Comparison of ENCODE assay signal across 9 cellular contexts in the genomic region with DNA sequence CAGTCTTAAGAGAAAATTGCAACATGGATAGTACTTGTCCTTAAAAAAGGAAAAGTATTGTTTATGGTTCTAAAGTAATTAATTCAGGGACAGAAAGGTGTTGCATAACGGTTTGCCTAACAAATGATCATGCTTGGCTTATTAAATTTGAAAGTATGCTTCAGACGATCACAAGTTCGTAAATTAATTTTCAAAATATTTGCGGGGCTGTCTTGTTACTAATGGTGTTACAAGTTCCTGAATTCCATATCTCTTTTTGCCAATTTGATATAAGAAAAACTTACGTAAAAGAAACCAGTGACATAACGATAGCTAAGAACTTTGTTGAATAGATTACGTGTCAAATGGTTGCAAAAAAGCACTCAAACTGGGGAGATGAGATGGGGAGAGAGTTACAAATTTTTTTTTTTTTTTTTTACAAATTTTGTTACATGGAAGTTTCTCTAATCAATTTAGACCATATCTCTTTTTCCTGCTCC. TPM values are rescaled to one million over a fixed set of nuclear protein-coding genes. Genes with fewer than 3 reads are reported as not detected.
DNase-seq lines count a peak whose midpoint lies in the region; ATAC-seq, FAIRE-seq and TF ChIP-seq lines count a peak whose summit lies in the region.
"Had no signal": no experiment of that assay in that cellular context is flagged by ENCODE, and none has a peak within 500 bp of the region (broad histone marks: within the 10 kb centered on the region; RNA-seq: fewer than 3 reads in every experiment).

No MANE protein-coding gene starts in this region.

- ATAC-seq in lower lobe of right lung (no peak), GM18907 (IDR thresholded peaks at IDR 0.05; ENCODE audit: unreplicated experiment) (no peak), HG03457 (IDR thresholded peaks at IDR 0.05; ENCODE audit: unreplicated experiment) (no peak)

- H3K9me3 Mint-ChIP-seq in activated naive CD4-positive, alpha-beta T cell treated with anti-CD3 and anti-CD28 coated beads, Interleukin-2, amount 50 U/mL, for 24 hours: no peaks in the 10 kb centered on the region
- H3K9me3 Mint-ChIP-seq in astrocyte (ENCODE audit: unreplicated experiment): no peaks in the 10 kb centered on the region

- no peaks in the 10 kb centered on the region for H3K27me3 ChIP-seq in astrocyte (ENCODE audit: insufficient read depth, low read length)
- H3K27me3 ChIP-seq in lower lobe of right lung (ENCODE audit: low read depth): no peaks in the 10 kb centered on the region

- peak overlapping the region; percentile 86 for H3K9ac ChIP-seq in astrocyte (ENCODE audit: low read length)

- peak overlapping the region; percentile 98 for H3K4me2 ChIP-seq in astrocyte (ENCODE audit: low read length)

- H3K36me3 ChIP-seq in astrocyte (ENCODE audit: insufficient read depth, low read length): no peaks in the 10 kb centered on the region
- H3K36me3 ChIP-seq in lower lobe of right lung: no peaks in the 10 kb centered on the region
- no peaks in the 10 kb centered on the region for H3K36me3 ChIP-seq in urinary bladder (ENCODE audit: insufficient read depth)

- peak overlapping the region; percentile 89 for H3K4me3 ChIP-seq in astrocyte (ENCODE audit: insufficient read depth, low read depth, low read length)
- H3K4me3 ChIP-seq in lower lobe of right lung: peak overlapping the region; percentile 80
- H3K4me3 ChIP-seq in urinary bladder (ENCODE audit: low read depth, low read length): peak overlapping the region; percentile 74

- no peak overlapping the region for H3K27ac ChIP-seq in astrocyte (ENCODE audit: low read depth, low read length)
- H3K27ac ChIP-seq in lower lobe of right lung: peak overlapping the region; percentile 93
- no peak overlapping the region for H3K27ac ChIP-seq in urinary bladder (ENCODE audit: low read depth)

- intact Hi-C loops in lower lobe of right lung (cut with DNase I): no loop called here
- intact Hi-C loops in posterior cingulate gyrus (cut with DNase I): loop anchor here (5.0 kb wide), 1 partner anchor 155 kb away; a partner anchor contains a TSS

- H2AFZ ChIP-seq in astrocyte (ENCODE audit: low read depth, low read length): no peak overlapping the region

- no peak for DNase-seq in activated naive CD4-positive, alpha-beta T cell treated with Interleukin-2 at 50 U/mL for 16 hours
- DNase-seq in astrocyte (ENCODE audit: low read depth) (no peak), lower lobe of right lung (no peak), posterior cingulate gyrus (no peak)
- DNase-seq: stimulated activated CD4-positive, alpha-beta T cell treated with anti-CD3 and anti-CD28 coated beads, Interleukin-2, amount 100 ng/mL, for 48 hours had no signal

- no peaks in the 10 kb centered on the region for H3K9me3 ChIP-seq in astrocyte (ENCODE audit: insufficient read depth, low read depth, low read length)
- no peaks in the 10 kb centered on the region for H3K9me3 ChIP-seq in lower lobe of right lung

- no peaks in the 10 kb centered on the region for H3K27me3 Mint-ChIP-seq in activated naive CD4-positive, alpha-beta T cell treated with anti-CD3 and anti-CD28 coated beads, Interleukin-2, amount 50 U/mL, for 24 hours
- H3K27me3 Mint-ChIP-seq in astrocyte (ENCODE audit: low read depth, unreplicated experiment): no peaks in the 10 kb centered on the region

- FAIRE-seq in astrocyte (lab: Jason Lieb, UNC): peak; percentile 5

- H3K36me3 Mint-ChIP-seq in activated naive CD4-positive, alpha-beta T cell treated with anti-CD3 and anti-CD28 coated beads, Interleukin-2, amount 50 U/mL, for 24 hours: no peaks in the 10 kb centered on the region
- H3K36me3 Mint-ChIP-seq in astrocyte (ENCODE audit: low read depth, unreplicated experiment): no peaks in the 10 kb centered on the region

- H3K4me3 Mint-ChIP-seq in activated naive CD4-positive, alpha-beta T cell treated with anti-CD3 and anti-CD28 coated beads, Interleukin-2, amount 50 U/mL, for 24 hours: peak overlapping the region; percentile 95
- H3K4me3 Mint-ChIP-seq in astrocyte (ENCODE audit: unreplicated experiment): peak overlapping the region; percentile 98

- TF ChIP-seq CTCF in astrocyte (IDR thresholded peaks at IDR 0.05; ENCODE audit: insufficient read depth, low read depth, low read length) (no peak), lower lobe of right lung (IDR thresholded peaks at IDR 0.05) (no peak)

- H3K4me1 ChIP-seq in astrocyte (ENCODE audit: insufficient read depth, low read length) (peaks cover 5% of the 10 kb centered on the region), lower lobe of right lung (peaks cover 33% of the 10 kb centered on the region), urinary bladder (ENCODE audit: insufficient read depth) (no peaks in the 10 kb centered on the region)

- H3K27ac Mint-ChIP-seq in activated naive CD4-positive, alpha-beta T cell treated with anti-CD3 and anti-CD28 coated beads, Interleukin-2, amount 50 U/mL, for 24 hours: peak overlapping the region; percentile 48
- H3K27ac Mint-ChIP-seq in astrocyte (ENCODE audit: unreplicated experiment): no peak overlapping the region

- peaks cover 62% of the 10 kb centered on the region for H3K79me2 ChIP-seq in astrocyte (ENCODE audit: insufficient read depth, low read length)

- whole genome bisulfite sequencing in urinary bladder: 44% methylated on average over 7 of the region's 7 CpGs

- H3K4me1 Mint-ChIP-seq in activated naive CD4-positive, alpha-beta T cell treated with anti-CD3 and anti-CD28 coated beads, Interleukin-2, amount 50 U/mL, for 24 hours: peaks cover 50% of the 10 kb centered on the region
- H3K4me1 Mint-ChIP-seq in astrocyte (ENCODE audit: low read depth, unreplicated experiment): peaks cover 16% of the 10 kb centered on the region

- peaks cover 34% of the 10 kb centered on the region for H4K20me1 ChIP-seq in astrocyte (ENCODE audit: insufficient read depth, low read length)

RNA-seq across cellular contexts. Expression of a gene that starts 1.3 kb away (rescaled TPM):
- total RNA-seq in astrocyte (26.5 and 27.0 TPM in 2 replicates), lower lobe of right lung (33.9 TPM), urinary bladder (53.1 TPM)
- polyA plus RNA-seq in urinary bladder: 4.1 TPM

RNA-seq across cellular contexts. Expression of a gene that starts 49.2 kb away (rescaled TPM):
- 34.1 and 35.1 TPM in 2 replicates for total RNA-seq in astrocyte
- total RNA-seq in lower lobe of right lung: 26.9 TPM
- total RNA-seq in urinary bladder: 10.6 TPM
- 9.4 TPM for polyA plus RNA-seq in urinary bladder
